ENCODE assay signal across 8 cellular contexts in the genomic region with DNA sequence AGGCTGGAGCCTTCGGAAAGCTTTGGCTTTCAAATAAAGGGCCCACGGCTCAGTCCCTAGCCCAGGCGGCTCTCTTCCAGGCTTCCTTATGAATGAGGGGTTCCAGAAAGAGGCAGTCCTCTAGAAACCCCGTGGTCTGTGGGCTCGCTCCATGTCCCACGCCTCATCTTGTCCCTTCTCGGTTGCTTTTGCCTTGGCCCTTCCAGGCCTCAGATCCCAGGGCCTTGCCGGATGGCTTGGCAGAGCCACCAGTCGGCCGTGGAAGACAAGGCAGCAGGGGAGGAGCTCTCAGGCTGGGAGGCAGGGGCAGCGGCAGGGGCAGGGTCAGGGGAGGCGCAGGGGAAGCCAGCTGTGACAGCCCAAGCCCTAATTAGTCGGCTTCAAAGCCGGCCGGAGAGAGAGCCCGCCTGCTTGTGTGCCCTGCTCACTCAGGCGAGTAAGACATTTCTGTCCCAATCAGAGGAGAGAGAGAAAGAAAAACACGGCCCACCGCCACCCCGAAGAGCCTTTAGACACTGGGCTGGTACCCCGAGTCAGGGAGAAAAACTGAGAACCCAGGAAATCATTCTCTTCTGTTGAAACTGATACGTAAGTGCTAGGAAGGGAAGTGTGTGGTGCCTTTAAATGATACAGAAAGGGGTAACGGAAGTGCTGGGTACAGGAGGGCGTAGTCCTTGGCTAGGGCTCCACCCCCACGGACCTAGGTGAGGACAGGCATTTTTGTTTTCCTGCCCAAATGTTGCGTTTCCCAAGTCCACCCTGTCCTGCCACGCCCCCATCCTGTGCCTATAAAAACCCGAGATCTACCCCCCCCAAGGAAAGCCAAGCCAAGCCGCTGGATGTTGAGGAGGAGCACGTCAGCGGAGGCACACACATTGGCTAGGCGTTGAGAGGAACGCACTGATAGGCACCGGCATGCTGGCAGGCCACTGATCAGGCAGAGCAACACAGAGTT. TPM values are rescaled to one million over a fixed set of nuclear protein-coding genes. Genes with fewer than 3 reads are reported as not detected.
DNase-seq lines count a peak whose midpoint lies in the region; ATAC-seq and TF ChIP-seq lines count a peak whose summit lies in the region.

No MANE protein-coding gene starts in this region.

- H3K4me3 ChIP-seq in right lobe of liver, result no peak overlapping the region

- no peaks in the 10 kb centered on the region for H3K27me3 ChIP-seq in right lobe of liver

- peaks cover 5% of the 10 kb centered on the region for H3K27me3 Mint-ChIP-seq in activated naive CD8-positive, alpha-beta T cell
- H3K27me3 Mint-ChIP-seq in activated naive CD8-positive, alpha-beta T cell treated with anti-CD3 and anti-CD28 coated beads for 36 hours, result peaks cover 8% of the 10 kb centered on the region

- peak; percentile 25 to 68 (median 33) for ATAC-seq in right lobe of liver
- no peak for ATAC-seq in GM21825 (IDR thresholded peaks at IDR 0.05; ENCODE audit: unreplicated experiment)

- no peaks in the 10 kb centered on the region for H3K4me1 ChIP-seq in right lobe of liver

- no peak for TF ChIP-seq CTCF in right lobe of liver (IDR thresholded peaks at IDR 0.05)

- no peak overlapping the region for H3K27ac Mint-ChIP-seq in activated naive CD8-positive, alpha-beta T cell
- no peak overlapping the region for H3K27ac Mint-ChIP-seq in activated naive CD8-positive, alpha-beta T cell treated with anti-CD3 and anti-CD28 coated beads for 36 hours

- no peaks in the 10 kb centered on the region for H3K9me3 Mint-ChIP-seq in activated naive CD8-positive, alpha-beta T cell (ENCODE audit: low read depth)
- no peaks in the 10 kb centered on the region for H3K9me3 Mint-ChIP-seq in activated naive CD8-positive, alpha-beta T cell treated with anti-CD3 and anti-CD28 coated beads for 36 hours

- H3K27ac ChIP-seq in caudate nucleus (ENCODE audit: low read depth, low read length) (peak overlapping the region; percentile 40), right lobe of liver (no peak overlapping the region)

- intact Hi-C loops in right lobe of liver (cut with DNase I), result no loop called here

- H3K36me3 ChIP-seq in right lobe of liver, result no peaks in the 10 kb centered on the region

- H3K9me3 ChIP-seq in right lobe of liver, result no peaks in the 10 kb centered on the region

- H3K36me3 Mint-ChIP-seq in activated naive CD8-positive, alpha-beta T cell, result no peaks in the 10 kb centered on the region
- H3K36me3 Mint-ChIP-seq in activated naive CD8-positive, alpha-beta T cell treated with anti-CD3 and anti-CD28 coated beads for 36 hours, result no peaks in the 10 kb centered on the region

- DNase-seq in activated naive CD8-positive, alpha-beta T cell treated with anti-CD3 and anti-CD28 coated beads for 36 hours, result no peak
- peak in 41 of 61 donors; percentile 2 to 64 (median 23) for DNase-seq in caudate nucleus (lab: John Stamatoyannopoulos, UW)
- DNase-seq in right lobe of liver, result peak in 2 of 3 donors; percentile 32 to 57
- no peak for DNase-seq in NK-92 treated with Interleukin-12 subunit alpha and Interleukin-12 subunit beta, amount 100 ng/mL, for 24 hours (lab: John Stamatoyannopoulos, UW)
- no peak for DNase-seq in activated CD8-positive, alpha-beta memory T cell treated with anti-CD3 and anti-CD28 coated beads, Interleukin-2, amount 50 U/mL, for 48 hours
- no peak for DNase-seq in activated CD4-positive, alpha-beta T cell treated with anti-CD3 and anti-CD28 coated beads for 48 hours

- no peaks in the 10 kb centered on the region for H3K4me1 Mint-ChIP-seq in activated naive CD8-positive, alpha-beta T cell (ENCODE audit: low read depth)
- H3K4me1 Mint-ChIP-seq in activated naive CD8-positive, alpha-beta T cell treated with anti-CD3 and anti-CD28 coated beads for 36 hours, result no peaks in the 10 kb centered on the region

- 60% methylated on average over 24 of the region's 34 CpGs for WGBS in right lobe of liver (ENCODE audit: insufficient coverage, low coverage, low lambda C conversion rate, missing lambda C conversion rate)

- no peak for TF ChIP-seq POLR2A in right lobe of liver (IDR thresholded peaks at IDR 0.05)

- peak overlapping the region; percentile 23 for H3K4me3 Mint-ChIP-seq in activated naive CD8-positive, alpha-beta T cell
- no peak overlapping the region for H3K4me3 Mint-ChIP-seq in activated naive CD8-positive, alpha-beta T cell treated with anti-CD3 and anti-CD28 coated beads for 36 hours

RNA-seq across cellular contexts. Expression of a gene that starts 27.8 kb away (rescaled TPM):
- under 1 TPM; 0.19 to 0.30 TPM for total RNA-seq in activated naive CD8-positive, alpha-beta T cell treated with anti-CD3 and anti-CD28 coated beads for 36 hours
- total RNA-seq in right lobe of liver, result not detected

Comparison
In these comparisons a context has a peak if more than half of its experiments do, and no peak if none do; other contexts are left out.
1. DNase-seq: peak in caudate nucleus (41 of 61) and right lobe of liver (2 of 3); none in activated naive CD8-positive, alpha-beta T cell treated with anti-CD3 and anti-CD28 coated beads for 36 hours (single experiment), NK-92 treated with Interleukin-12 subunit alpha and Interleukin-12 subunit beta, amount 100 ng/mL, for 24 hours (single experiment), activated CD8-positive, alpha-beta memory T cell treated with anti-CD3 and anti-CD28 coated beads, Interleukin-2, amount 50 U/mL, for 48 hours (single experiment) and activated CD4-positive, alpha-beta T cell treated with anti-CD3 and anti-CD28 coated beads for 48 hours (single experiment).